ENCODE assay signal across 8 cellular contexts in the genomic region with DNA sequence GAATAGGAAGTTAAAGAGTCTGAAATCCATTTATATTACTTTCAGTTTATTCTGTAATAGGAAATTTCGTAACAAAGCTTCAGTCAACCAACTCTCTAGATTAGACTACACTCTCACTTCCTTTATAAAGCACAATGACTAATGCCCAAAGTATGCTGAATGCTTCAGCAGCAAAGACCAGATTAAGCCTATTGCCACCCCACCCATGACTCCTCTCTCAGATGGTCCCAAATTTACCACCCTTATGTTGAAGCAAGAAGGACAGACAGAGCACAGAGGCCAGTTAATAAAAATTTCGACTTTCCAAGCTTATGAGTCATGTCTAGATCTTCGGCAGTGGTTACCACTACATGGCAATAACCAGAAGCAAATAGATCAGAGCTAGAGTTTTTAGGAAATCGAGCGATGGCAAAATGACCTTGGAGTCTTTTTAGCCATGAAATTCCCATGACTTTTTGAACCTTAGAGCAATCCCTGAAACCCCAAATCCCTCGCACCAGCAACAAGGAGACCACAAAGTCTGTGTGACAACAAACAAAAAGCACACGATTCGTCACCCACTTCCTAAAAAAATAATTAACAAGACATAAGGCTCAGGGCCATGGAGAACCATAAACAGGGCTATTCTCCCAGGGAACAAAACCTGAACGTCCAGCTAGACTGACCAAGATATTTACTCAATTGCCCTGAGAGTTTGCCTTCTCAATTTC.
DNase-seq lines count a peak whose midpoint lies in the region; ATAC-seq and TF ChIP-seq lines count a peak whose summit lies in the region.

No MANE protein-coding gene starts in this region.

- ATAC-seq in GM19324 (IDR thresholded peaks at IDR 0.05; ENCODE audit: low FRiP score, unreplicated experiment) (no peak), GM18861 (IDR thresholded peaks at IDR 0.05; ENCODE audit: unreplicated experiment) (no peak)

- H3K36me3 ChIP-seq in brain microvascular endothelial cell (replicated peaks) (no peaks in the 10 kb centered on the region), muscle layer of duodenum (ENCODE audit: control insufficient read depth in 1 of 2, insufficient read depth in 2 of 2, low read length in 2 of 2) (no peaks in the 10 kb centered on the region)

- H3K4me3 ChIP-seq in brain microvascular endothelial cell (ENCODE audit: low read depth, low read length) (no peak overlapping the region), muscle layer of duodenum (ENCODE audit: low read depth in 1 of 2, low read length in 2 of 2) (no peak overlapping the region)

- TF ChIP-seq CTCF in brain microvascular endothelial cell (IDR thresholded peaks at IDR 0.05; ENCODE audit: low read depth, low read length, missing control alignments) (no peak), GM13977 (IDR thresholded peaks at IDR 0.05; ENCODE audit: extremely low read depth, insufficient read depth, missing control alignments) (no peak)

- in situ Hi-C loops in brain microvascular endothelial cell (cut with HindIII; ENCODE audit: low pct_ligation_motif_present, low sequenced_read_pairs) (no loop called here), GM13977 (cut with MboI; ENCODE audit: low pct_unique_long_range_greater_than_20kb, low sequenced_read_pairs, unreplicated experiment) (no loop called here)

- DNase-seq in GF-D8 (lab: John Stamatoyannopoulos, UW), result peak; percentile 64
- DNase-seq in HS-27A (ENCODE audit: low read depth), result peak; percentile 77
- peak; percentile 56 for DNase-seq in brain microvascular endothelial cell
- DNase-seq in NCI-H446 treated with DMSO at 0.1 percent for 48 hours (lab: John Stamatoyannopoulos, UW), result no peak
- no peak for DNase-seq in GM13977 (ENCODE audit: low spot score)

- H3K27ac ChIP-seq in brain microvascular endothelial cell (peak overlapping the region; percentile 12), muscle layer of duodenum (ENCODE audit: low read length) (peak overlapping the region; percentile 16)

- no peaks in the 10 kb centered on the region for H3K27me3 ChIP-seq in brain microvascular endothelial cell (replicated peaks)
- H3K27me3 ChIP-seq in muscle layer of duodenum (ENCODE audit: low read depth, low read length), result no peaks in the 10 kb centered on the region

- no peaks in the 10 kb centered on the region for H3K9me3 ChIP-seq in muscle layer of duodenum (ENCODE audit: control insufficient read depth in 1 of 2, low read length in 2 of 2)

- no peaks in the 10 kb centered on the region for H3K4me1 ChIP-seq in muscle layer of duodenum (ENCODE audit: control insufficient read depth in 1 of 2, insufficient read depth in 2 of 2, low read length in 2 of 2)

Comparison
In these comparisons a context has a peak if more than half of its experiments do, and no peak if none do; other contexts are left out.
1. DNase-seq: peak in GF-D8 (single experiment), HS-27A (single experiment) and brain microvascular endothelial cell (single experiment); none in NCI-H446 treated with DMSO at 0.1 percent for 48 hours (single experiment) and GM13977 (single experiment).